Comparison of ENCODE assay signal across 8 cellular contexts in the genomic region with DNA sequence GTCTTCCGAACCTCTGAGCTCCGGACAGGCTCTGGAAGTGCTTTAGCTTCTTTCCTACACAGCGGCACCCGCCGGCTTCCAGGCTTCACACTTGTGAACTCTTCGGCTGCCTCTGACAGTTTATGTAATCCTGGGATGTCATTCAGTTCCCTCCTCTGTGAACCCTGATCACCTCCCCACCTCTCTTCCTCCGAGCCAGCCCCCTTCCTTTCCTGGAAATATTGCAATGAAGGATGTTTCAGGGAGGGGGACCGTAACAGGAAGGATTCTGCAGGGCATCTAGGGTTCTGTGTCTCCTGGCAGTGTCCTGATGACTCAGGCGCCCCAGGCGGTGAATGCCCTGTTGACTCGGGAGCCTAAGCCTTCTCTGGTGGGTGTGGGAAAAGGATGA. TPM values are rescaled to one million over a fixed set of nuclear protein-coding genes. Genes with fewer than 3 reads are reported as not detected.
DNase-seq lines count a peak whose midpoint lies in the region; ATAC-seq and TF ChIP-seq lines count a peak whose summit lies in the region.

A gene (minus strand): TSS at position 95 of the 391 bp plus-strand sequence. CDS start 104 bp downstream, outside the sequence.

- 90% methylated on average over 11 of the region's 11 CpGs for WGBS in hepatocyte (ENCODE audit: low lambda C conversion rate, missing lambda C conversion rate)

- H2AFZ ChIP-seq in hepatocyte, result no peak within 1 kb of the TSS

- peak within 1 kb of the TSS; percentile 49 for H3K27ac Mint-ChIP-seq in activated naive CD8-positive, alpha-beta T cell treated with anti-CD3 and anti-CD28 coated beads, Interleukin-2, amount 50 U/mL, for 24 hours

- peaks cover 34% of the 10 kb centered on the region for H3K4me1 Mint-ChIP-seq in activated naive CD8-positive, alpha-beta T cell treated with anti-CD3 and anti-CD28 coated beads, Interleukin-2, amount 50 U/mL, for 24 hours

- H4K20me1 ChIP-seq in hepatocyte (ENCODE audit: insufficient read depth, poor library complexity, severe bottlenecking), result no peaks in the 10 kb centered on the region

- H3K79me2 ChIP-seq in hepatocyte, result no peaks in the 10 kb centered on the region

- H3K27me3 Mint-ChIP-seq in activated naive CD8-positive, alpha-beta T cell treated with anti-CD3 and anti-CD28 coated beads, Interleukin-2, amount 50 U/mL, for 24 hours, result peaks cover 22% of the 10 kb centered on the region

- peak; percentile 7 for ATAC-seq in activated naive CD8-positive, alpha-beta T cell treated with anti-CD3 and anti-CD28 coated beads, Interleukin-2, amount 50 U/mL, for 24 hours
- ATAC-seq in HG03139 (IDR thresholded peaks at IDR 0.05; ENCODE audit: unreplicated experiment) (no peak), HG02870 (IDR thresholded peaks at IDR 0.05; ENCODE audit: unreplicated experiment) (no peak)

- H3K4me3 ChIP-seq in right atrium auricular region (peak within 1 kb of the TSS; percentile 40 to 60), skeletal muscle tissue (ENCODE audit: low read length in 3 of 3) (peak within 1 kb of the TSS; percentile 85 to 97 (median 92)), hepatocyte (no peak within 1 kb of the TSS)

- peaks cover 2% of the 10 kb centered on the region for H3K36me3 Mint-ChIP-seq in activated naive CD8-positive, alpha-beta T cell treated with anti-CD3 and anti-CD28 coated beads, Interleukin-2, amount 50 U/mL, for 24 hours (ENCODE audit: low read depth)

- H3K36me3 ChIP-seq in right atrium auricular region (no peaks in the 10 kb centered on the region), skeletal muscle tissue (ENCODE audit: control insufficient read depth in 3 of 3, insufficient read depth in 3 of 3, low read length in 3 of 3) (no peaks in the 10 kb centered on the region), hepatocyte (replicated peaks; ENCODE audit: insufficient read depth, low read depth) (no peaks in the 10 kb centered on the region)

- H3K9me2 ChIP-seq in hepatocyte (replicated peaks; ENCODE audit: insufficient read depth), result no peaks in the 10 kb centered on the region

- H3K9me3 ChIP-seq in right atrium auricular region (no peaks in the 10 kb centered on the region), skeletal muscle tissue (ENCODE audit: control insufficient read depth in 3 of 3, low read length in 3 of 3) (no peaks in the 10 kb centered on the region), hepatocyte (ENCODE audit: low read depth) (no peaks in the 10 kb centered on the region)

- H3K27ac ChIP-seq in right atrium auricular region (peak within 1 kb of the TSS; percentile 57 to 72), skeletal muscle tissue (ENCODE audit: low read depth, low read length) (peak within 1 kb of the TSS; percentile 76), hepatocyte (no peak within 1 kb of the TSS)

- H3K4me3 Mint-ChIP-seq in activated naive CD8-positive, alpha-beta T cell treated with anti-CD3 and anti-CD28 coated beads, Interleukin-2, amount 50 U/mL, for 24 hours, result peak within 1 kb of the TSS; percentile 75

- peaks cover 0 to 18% of the 10 kb centered on the region in 2 donors for H3K4me1 ChIP-seq in right atrium auricular region
- peaks cover 19 to 20% (median 20%) of the 10 kb centered on the region in 3 donors for H3K4me1 ChIP-seq in skeletal muscle tissue (ENCODE audit: control insufficient read depth in 3 of 3, insufficient read depth in 3 of 3, low read length in 3 of 3)
- no peaks in the 10 kb centered on the region for H3K4me1 ChIP-seq in hepatocyte (ENCODE audit: insufficient read depth)

- TF ChIP-seq CTCF in GM12872 (IDR thresholded peaks at IDR 0.05; ENCODE audit: insufficient read depth, low read depth, low read length) (peak; percentile 21; the same call in 1 of the 3 replicates), right atrium auricular region (IDR thresholded peaks at IDR 0.05) (no peak), hepatocyte (IDR thresholded peaks at IDR 0.05; ENCODE audit: poor library complexity) (no peak)

- peaks cover 3% of the 10 kb centered on the region for H3K9me3 Mint-ChIP-seq in activated naive CD8-positive, alpha-beta T cell treated with anti-CD3 and anti-CD28 coated beads, Interleukin-2, amount 50 U/mL, for 24 hours

- H3K9ac ChIP-seq in skeletal muscle tissue (ENCODE audit: low read depth in 1 of 3, low read length in 3 of 3), result peak within 1 kb of the TSS; percentile 74 to 90 (median 86)

- H3K27me3 ChIP-seq in right atrium auricular region (no peaks in the 10 kb centered on the region), skeletal muscle tissue (ENCODE audit: control insufficient read depth in 3 of 3, insufficient read depth in 3 of 3, low read length in 3 of 3) (no peaks in the 10 kb centered on the region), hepatocyte (no peaks in the 10 kb centered on the region)

- no peak within 1 kb of the TSS for H3K4me2 ChIP-seq in hepatocyte

- DNase-seq in HT1080 (ENCODE audit: low read depth) (peak; percentile 44), right atrium auricular region (ENCODE audit: low spot score) (peak; percentile 77), hepatocyte (ENCODE audit: low spot score) (no peak)
- DNase-seq in activated naive CD8-positive, alpha-beta T cell treated with anti-CD3 and anti-CD28 coated beads, Interleukin-2, amount 50 U/mL, for 24 hours, result peak; percentile 25

RNA-seq across cellular contexts. Expression of the gene that starts here (rescaled TPM):
- not detected in 2 replicates for total RNA-seq in HT1080 (2014; rRNA removed; shearing (Covaris generic))
- polyA plus RNA-seq in HT1080 (2015; cell fraction: cytosol; rRNA removed), result not detected in 2 replicates
- 0.44 TPM in 1 of 2 replicates, not detected in the other for polyA plus RNA-seq in HT1080 (2015; cell fraction: nucleus; rRNA removed)
- total RNA-seq in right atrium auricular region (10 to 100 TPM; 25.0 to 74.1 TPM), skeletal muscle tissue (39.7 TPM), hepatocyte (0.84 and 2.3 TPM in 2 replicates)
- 0.45 and 1.9 TPM in 2 replicates for polyA plus RNA-seq in hepatocyte

Comparison
In these comparisons a context has a peak if more than half of its experiments do, and no peak if none do; other contexts are left out.
1. Peak in DNase-seq in HT1080; RNA of the gene not detected or under 1 TPM.